In genomic region chr7:28165971-28166955, GRCh38 we compare ENCODE assay signal across 15 cellular contexts. TPM values are rescaled to one million over a fixed set of nuclear protein-coding genes. Genes with fewer than 3 reads are reported as not detected.
DNase-seq lines count a peak whose midpoint lies in the region; ATAC-seq and TF ChIP-seq lines count a peak whose summit lies in the region.
"Had no signal": no experiment of that assay in that cellular context is flagged by ENCODE, and none has a peak within 500 bp of the region (broad histone marks: within the 10 kb centered on the region; RNA-seq: fewer than 3 reads in every experiment).

No MANE protein-coding gene starts in this region.

- DNase-seq in H4 (ENCODE audit: low spot score) (peak; percentile 62), foreskin fibroblast (peak; percentile 72 to 87), NCI-H82 treated with DMSO at 0.1 percent for 48 hours (lab: John Stamatoyannopoulos, UW; ENCODE audit: unreplicated experiment) (no peak), cortex of kidney (lab: John Stamatoyannopoulos, UW) (no peak)
- DNase-seq: activated T-cell treated with anti-CD3 and anti-CD28 coated beads, Interleukin-2, amount 50 U/mL, for 24 hours; CD4-positive, CD25-positive, alpha-beta regulatory T cell; hypothalamus; mesendoderm; NCI-H1417 had no signal

- H3K36me3 ChIP-seq in ACC112 (ENCODE audit: insufficient read depth, low read length): peaks cover 3% of the 10 kb centered on the region; the same call in 1 of the 2 replicates
- H3K36me3 ChIP-seq: right atrium auricular region had no signal

- ATAC-seq in SK-N-SH treated with all-trans-retinoic acid at 6 μM for 48 hours (peak; percentile 75), esophagus mucosa (no peak), HG03378 (IDR thresholded peaks at IDR 0.05; ENCODE audit: unreplicated experiment) (no peak)
- ATAC-seq: HCT116 had no signal

- TF ChIP-seq CTCF in foreskin fibroblast (IDR thresholded peaks at IDR 0.05; ENCODE audit: low read depth, low read length): no peak

- H3K4me1 ChIP-seq in ACC112 (ENCODE audit: control insufficient read depth, insufficient read depth, low read length, unreplicated experiment): peaks cover 35% of the 10 kb centered on the region

- H2AFZ ChIP-seq in ACC112 (ENCODE audit: low read length, unreplicated experiment): no peak overlapping the region

- peak overlapping the region; percentile 86 for H3K27ac ChIP-seq in ACC112 (ENCODE audit: low read depth, low read length)
- H3K27ac ChIP-seq: right atrium auricular region had no signal

- H3K79me2 ChIP-seq in ACC112 (ENCODE audit: control insufficient read depth, insufficient read depth, low read length, unreplicated experiment): peaks cover 52% of the 10 kb centered on the region

- H3K4me3 ChIP-seq in ACC112 (ENCODE audit: low read depth, low read length) (peak overlapping the region; percentile 56), foreskin fibroblast (ENCODE audit: low read depth in 1 of 2, low read length in 2 of 2) (peak overlapping the region in 1 of 2 donors; percentile 6)
- H3K4me3 ChIP-seq: right atrium auricular region had no signal

- no peaks in the 10 kb centered on the region for H3K27me3 ChIP-seq in ACC112 (ENCODE audit: insufficient read depth, low read length)
- H3K27me3 ChIP-seq: right atrium auricular region had no signal

TF ChIP-seq in SK-N-SH treated with all-trans-retinoic acid at 6 μM for 48 hours, 23 proteins besides CTCF, POLR2A, EP300 and RAD21:
- TF ChIP-seq ISL1 (CRISPR knock-in tag; IDR thresholded peaks at IDR 0.05) (peak; percentile 48; the same call in 1 of the 2 replicates), ARNTL (CRISPR knock-in tag; IDR thresholded peaks at IDR 0.05; ENCODE audit: borderline replicate concordance, low read depth) (no peak)

RNA-seq across cellular contexts. Expression of gene JAZF1, which starts 14.3 kb away (rescaled TPM):
- 13.3 and 20.6 TPM in 2 replicates for total RNA-seq in H4 (2014; rRNA removed; shearing (Covaris generic))
- 3.1 TPM for total RNA-seq in esophagus mucosa

Comparison
In these comparisons a context has a peak if more than half of its experiments do, and no peak if none do; other contexts are left out.
1. DNase-seq: peak in H4 (single experiment) and foreskin fibroblast (2 of 2); none in NCI-H82 treated with DMSO at 0.1 percent for 48 hours (single experiment) and cortex of kidney (single experiment).